In genomic region chr10:102876747-102877153, GRCh38 we compare ENCODE assay signal across 27 cellular contexts. TPM values are rescaled to one million over a fixed set of nuclear protein-coding genes. Genes with fewer than 3 reads are reported as not detected.
"Had no signal": no experiment of that assay in that cellular context is flagged by ENCODE, and none has a peak within 500 bp of the region (broad histone marks: within the 10 kb centered on the region; RNA-seq: fewer than 3 reads in every experiment).

No MANE protein-coding gene starts in this region.

- H3K9me3 ChIP-seq: ascending aorta, SJCRH30, SK-N-SH had no signal

- H3K4me2 ChIP-seq: SK-N-SH had no signal

- ATAC-seq: activated CD4-positive, CD25-positive, alpha-beta regulatory T cell treated with anti-CD3 and anti-CD28 coated beads, Interleukin-2, amount 50 U/mL, for 24 hours; activated CD8-positive, alpha-beta T cell treated with anti-CD3 and anti-CD28 coated beads, Interleukin-2, amount 10 ng/mL, durations not matched to agents 7 days and 5 days; Panc1 had no signal

- H3K36me3 ChIP-seq: SJCRH30 had no signal

- H3K4me1 ChIP-seq: ascending aorta had no signal

- H3K4me3 ChIP-seq: ascending aorta, SJCRH30 had no signal

- H3K9ac ChIP-seq: SK-N-SH had no signal

- H3K27ac ChIP-seq: ascending aorta, SJCRH30 had no signal

- DNase-seq: activated CD4-positive, alpha-beta T cell treated with anti-CD3 and anti-CD28 coated beads for 4 hours; activated CD8-positive, alpha-beta memory T cell treated with anti-CD3 and anti-CD28 coated beads, Interleukin-2, amount 50 U/mL, for 48 hours; activated CD8-positive, alpha-beta T cell treated with anti-CD3 and anti-CD28 coated beads, Interleukin-2, amount 10 ng/mL, durations not matched to agents 7 days and 5 days; activated effector memory CD4-positive, alpha-beta T cell treated with Interleukin-2 at 50 U/mL for 16 hours; activated naive CD4-positive, alpha-beta T cell; activated T-cell treated with anti-CD3 and anti-CD28 coated beads, Interleukin-2, amount 50 U/mL, for 24 hours; amniotic stem cell; Kasumi-1; NCI-H1105 treated with DMSO at 0.1 percent for 48 hours; NCI-H1436 treated with DMSO at 0.1 percent for 48 hours; NCI-H1930; NCI-H2171; NCI-H226; NCI-H526; NCI-H774; NK-92 treated with Interleukin-12 subunit alpha and Interleukin-12 subunit beta, amount 100 ng/mL, for 24 hours; OCI-M1; Right ventricle myocardium superior; RPMI8226; SJCRH30; SK-N-SH; T-helper 1 cell had no signal

- H3K27me3 ChIP-seq: ascending aorta, SJCRH30 had no signal

RNA-seq across cellular contexts. Expression of gene CYP17A1, which starts 39.5 kb away (rescaled TPM):
- total RNA-seq: activated CD8-positive, alpha-beta T cell treated with anti-CD3 and anti-CD28 coated beads, Interleukin-2, amount 10 ng/mL, durations not matched to agents 7 days and 5 days; activated T-helper 1 cell treated with anti-CD3 and anti-CD28 coated beads, Interleukin-12 subunit alpha, Interleukin-12 subunit beta, Interleukin-2, Interleukin-4 antibody, amounts not matched to agents 30 ng/mL and 10 ng/mL and 1 ng/mL, durations not matched to agents 14 hours and 24 hours and 36 hours; NCI-H460; Right ventricle myocardium superior; SJCRH30 had no signal
- polyA plus RNA-seq: SK-N-SH had no signal
